11 cellular contexts compared by ENCODE assay signal in the genomic region with DNA sequence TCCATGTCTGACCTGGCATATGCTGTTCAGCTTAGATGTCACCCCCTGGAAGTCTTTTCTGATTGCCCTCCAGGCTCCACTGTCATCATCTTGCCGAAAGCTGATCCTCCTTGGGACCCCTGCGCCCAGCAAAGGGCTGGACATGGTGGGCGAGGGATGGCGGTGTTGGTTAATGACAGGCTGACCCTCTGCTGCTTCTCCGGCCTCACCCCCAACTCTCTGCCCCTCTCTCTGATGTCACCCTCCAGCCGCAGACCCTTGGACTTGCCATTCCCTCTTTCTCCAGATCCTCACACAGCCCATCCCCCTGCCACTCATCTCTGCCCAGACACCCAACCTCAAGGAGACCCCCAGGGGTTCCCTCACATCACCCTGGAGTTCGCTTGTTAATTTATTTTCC. TPM values are rescaled to one million over a fixed set of nuclear protein-coding genes. Genes with fewer than 3 reads are reported as not detected.
DNase-seq lines count a peak whose midpoint lies in the region; ATAC-seq, FAIRE-seq and TF ChIP-seq lines count a peak whose summit lies in the region.
"Had no signal": no experiment of that assay in that cellular context is flagged by ENCODE, and none has a peak within 500 bp of the region (broad histone marks: within the 10 kb centered on the region; RNA-seq: fewer than 3 reads in every experiment).

No MANE protein-coding gene starts in this region.

- DNase-seq in HL-60 (ENCODE audit: low read depth in 1 of 2, low spot score in 1 of 2) (no peak), bronchial epithelial cell (ENCODE audit: low read depth) (no peak), nephron progenitor cell (no peak), dermis blood vessel endothelial cell (no peak)
- DNase-seq: NCI-H524 treated with DMSO at 0.1 percent for 48 hours; stimulated activated naive CD4-positive, alpha-beta T cell treated with Interleukin-2 at 50 U/mL for 16 hours had no signal

- no peaks in the 10 kb centered on the region for H3K36me3 Mint-ChIP-seq in nephron progenitor cell (ENCODE audit: low read depth)
- H3K36me3 Mint-ChIP-seq: WTC11 had no signal

- H3K27ac ChIP-seq in ACC112 (ENCODE audit: low read depth, low read length) (peak overlapping the region; percentile 73), HL-60 (replicated peaks) (peak overlapping the region; percentile 77)

- no peak overlapping the region for H3K27ac Mint-ChIP-seq in nephron progenitor cell
- H3K27ac Mint-ChIP-seq: WTC11 had no signal

- ATAC-seq in HG03469 (IDR thresholded peaks at IDR 0.05; ENCODE audit: unreplicated experiment) = no peak
- no peak for ATAC-seq in HG03196 (IDR thresholded peaks at IDR 0.05; ENCODE audit: unreplicated experiment)
- ATAC-seq in GM21723 (IDR thresholded peaks at IDR 0.05; ENCODE audit: unreplicated experiment) = no peak
- ATAC-seq: WTC11 had no signal

- H3K36me3 ChIP-seq in ACC112 (ENCODE audit: insufficient read depth, low read length) = peaks cover 13% of the 10 kb centered on the region; the same call in 1 of the 2 replicates
- H3K36me3 ChIP-seq in bronchial epithelial cell (ENCODE audit: control insufficient read depth, insufficient read depth, low read length) = peaks cover 29% of the 10 kb centered on the region

- H3K4me1 ChIP-seq in ACC112 (ENCODE audit: control insufficient read depth, insufficient read depth, low read length, unreplicated experiment) = peaks cover 38% of the 10 kb centered on the region

- no peak overlapping the region for H2AFZ ChIP-seq in ACC112 (ENCODE audit: low read length, unreplicated experiment)

- FAIRE-seq in bronchial epithelial cell (lab: Jason Lieb, UNC) = peak; percentile 28

- no peak overlapping the region; the same call in 1 of the 2 replicates for H3K4me3 ChIP-seq in ACC112 (ENCODE audit: low read depth, low read length)
- peak overlapping the region; percentile 81 for H3K4me3 ChIP-seq in HL-60 (replicated peaks; ENCODE audit: insufficient read depth, low read length)
- H3K4me3 ChIP-seq in bronchial epithelial cell (ENCODE audit: low read depth, low read length) = no peak overlapping the region

- peaks cover 42% of the 10 kb centered on the region for H3K4me1 Mint-ChIP-seq in nephron progenitor cell

- peak overlapping the region; percentile 33 for H3K4me3 Mint-ChIP-seq in nephron progenitor cell
- H3K4me3 Mint-ChIP-seq: WTC11 had no signal

- peaks cover 23% of the 10 kb centered on the region for H3K79me2 ChIP-seq in ACC112 (ENCODE audit: control insufficient read depth, insufficient read depth, low read length, unreplicated experiment)

- H3K27me3 ChIP-seq in ACC112 (ENCODE audit: insufficient read depth, low read length) (no peaks in the 10 kb centered on the region), HL-60 (ENCODE audit: insufficient read depth, poor library complexity, severe bottlenecking) (no peaks in the 10 kb centered on the region), bronchial epithelial cell (ENCODE audit: control insufficient read depth, insufficient read depth, low read length) (no peaks in the 10 kb centered on the region)

- H3K27me3 Mint-ChIP-seq in nephron progenitor cell (ENCODE audit: low read depth, poor library complexity) = peaks cover 29% of the 10 kb centered on the region

- TF ChIP-seq CTCF in HL-60 (IDR thresholded peaks at IDR 0.05; ENCODE audit: insufficient read depth, low read length) (no peak), bronchial epithelial cell (IDR thresholded peaks at IDR 0.05; ENCODE audit: insufficient read depth, low read length, severe bottlenecking) (no peak), nephron progenitor cell (IDR thresholded peaks at IDR 0.05) (no peak)

- H3K9me3 Mint-ChIP-seq in nephron progenitor cell = no peaks in the 10 kb centered on the region
- H3K9me3 Mint-ChIP-seq: WTC11 had no signal

RNA-seq across cellular contexts. Expression of a gene that starts 2.3 kb away (rescaled TPM):
- total RNA-seq in bronchial epithelial cell (31.6 and 62.0 TPM in 2 replicates), dermis blood vessel endothelial cell (15.7 and 15.9 TPM in 2 replicates)

RNA-seq across cellular contexts. Expression of a gene that starts 5.8 kb away (rescaled TPM):
- 10.6 and 10.8 TPM in 2 replicates for total RNA-seq in bronchial epithelial cell
- total RNA-seq in dermis blood vessel endothelial cell = 23.3 and 24.8 TPM in 2 replicates

RNA-seq across cellular contexts. Expression of a gene that starts 7.9 kb away (rescaled TPM):
- total RNA-seq in bronchial epithelial cell (30.3 and 43.4 TPM in 2 replicates), dermis blood vessel endothelial cell (38.7 and 47.5 TPM in 2 replicates)

RNA-seq across cellular contexts. Expression of a gene that starts 17.5 kb away (rescaled TPM):
- total RNA-seq in bronchial epithelial cell = 0.79 and 4.1 TPM in 2 replicates
- 0.14 and 0.17 TPM in 2 replicates for total RNA-seq in dermis blood vessel endothelial cell

RNA-seq across cellular contexts. Expression of a gene that starts 20.0 kb away (rescaled TPM):
- 22.5 and 35.0 TPM in 2 replicates for total RNA-seq in bronchial epithelial cell
- total RNA-seq in dermis blood vessel endothelial cell = 31.1 and 48.2 TPM in 2 replicates
